Comparison of ENCODE assay signal across 22 cellular contexts in the genomic region with DNA sequence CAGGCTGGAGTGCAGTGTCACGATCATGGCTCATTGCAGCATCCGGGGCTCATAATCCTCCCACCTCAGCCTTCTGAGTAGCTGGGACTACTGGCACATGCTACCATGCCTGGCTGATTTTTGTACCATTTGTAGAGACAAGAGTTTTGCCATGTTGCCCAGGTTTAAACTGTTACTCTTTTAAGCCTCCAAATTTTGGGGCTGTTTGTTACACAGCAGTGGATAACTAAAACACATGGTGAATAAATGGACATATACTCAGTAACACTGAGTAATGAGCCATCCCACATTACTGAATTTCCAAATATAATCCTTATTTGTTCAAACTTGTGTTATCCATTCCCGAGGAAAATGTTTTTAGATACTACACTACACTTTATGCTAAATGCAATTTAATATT. TPM values are rescaled to one million over a fixed set of nuclear protein-coding genes. Genes with fewer than 3 reads are reported as not detected.
DNase-seq lines count a peak whose midpoint lies in the region; ATAC-seq, FAIRE-seq and TF ChIP-seq lines count a peak whose summit lies in the region.
"Had no signal": no experiment of that assay in that cellular context is flagged by ENCODE, and none has a peak within 500 bp of the region (broad histone marks: within the 10 kb centered on the region; RNA-seq: fewer than 3 reads in every experiment).

No MANE protein-coding gene starts in this region.

- H3K9me3 ChIP-seq in HepG2 (ENCODE audit: low read length): no peaks in the 10 kb centered on the region
- no peaks in the 10 kb centered on the region for H3K9me3 ChIP-seq in right lobe of liver
- H3K9me3 ChIP-seq in K562 (replicated peaks; ENCODE audit: control insufficient read depth, insufficient read depth, low read depth, low read length): peaks cover 5% of the 10 kb centered on the region
- H3K9me3 ChIP-seq: Caco-2 had no signal

- peaks cover 58% of the 10 kb centered on the region for H3K36me3 Mint-ChIP-seq in nephron progenitor cell (ENCODE audit: low read depth)

- H3K4me1 ChIP-seq in HepG2 (ENCODE audit: insufficient read depth, low read length): no peaks in the 10 kb centered on the region
- no peaks in the 10 kb centered on the region for H3K4me1 ChIP-seq in right lobe of liver
- H3K4me1 ChIP-seq in K562 (replicated peaks in 1 of 2; ENCODE audit: control insufficient read depth in 2 of 2, insufficient read depth in 2 of 2, low read length in 2 of 2): peaks cover 0 to 6% of the 10 kb centered on the region in 2 experiments; a peak in 1 of 5 replicates
- H3K4me1 ChIP-seq: Caco-2 had no signal

- H3K4me2 ChIP-seq in HepG2 (ENCODE audit: low read depth, low read length) (no peak overlapping the region), K562 (ENCODE audit: insufficient read depth, low read length) (no peak overlapping the region)
- H3K4me2 ChIP-seq: BLaER1, GM23338 had no signal

- peaks cover 0 to 44% of the 10 kb centered on the region in 2 experiments; a peak in 2 of 5 replicates for H3K27me3 ChIP-seq in HepG2 (ENCODE audit: control insufficient read depth in 1 of 2, insufficient read depth in 2 of 2, low read length in 2 of 2)
- H3K27me3 ChIP-seq in right lobe of liver: no peaks in the 10 kb centered on the region
- H3K27me3 ChIP-seq in K562 (ENCODE audit: control insufficient read depth in 2 of 2, insufficient read depth in 2 of 2, low read length in 2 of 2): no peaks in the 10 kb centered on the region
- H3K27me3 ChIP-seq: BLaER1 had no signal

- POLR2A ChIA-PET in HepG2 (lab: Yijun Ruan, JAX): no interaction called here
- POLR2A ChIA-PET in K562 (lab: Yijun Ruan, JAX): no interaction called here

- TF ChIP-seq RAD21 in HepG2 (CRISPR knock-in tag; IDR thresholded peaks at IDR 0.05) (no peak), K562 (CRISPR knock-in tag; conservative IDR thresholded peaks at IDR 0.05 in 1 of 2, IDR thresholded peaks at IDR 0.05 in 1 of 2) (no peak)

- DNase-seq in HepG2 (ENCODE audit: low spot score) (no peak), right lobe of liver (no peak), K562 (ENCODE audit: extremely low read depth in 1 of 4, low spot score in 3 of 4) (no peak), nephron progenitor cell (no peak), GM12892 (ENCODE audit: insufficient read length) (no peak), HCEC 1CT (no peak), EL (no peak)
- DNase-seq: Caco-2; CD4-positive, CD25-positive, alpha-beta regulatory T cell; CD8-positive, alpha-beta T cell; DMS153; DMS79; GF-D8; H9 had no signal

- TF ChIP-seq CTCF in HepG2 (CRISPR knock-in tag; IDR thresholded peaks at IDR 0.05): no peak
- TF ChIP-seq CTCF in right lobe of liver (IDR thresholded peaks at IDR 0.05): no peak
- TF ChIP-seq CTCF in K562 (IDR thresholded peaks at IDR 0.05 in 2 of 3, conservative IDR thresholded peaks at IDR 0.05 in 1 of 3; ENCODE audit: insufficient read depth in 2 of 3, low read depth in 1 of 3, low read length in 3 of 3): no peak
- no peak for TF ChIP-seq CTCF in nephron progenitor cell (IDR thresholded peaks at IDR 0.05)

- H3K27ac Mint-ChIP-seq in nephron progenitor cell: peak overlapping the region; percentile 77
- H3K27ac Mint-ChIP-seq: B cell; CD8-positive, alpha-beta T cell; GM23338; H9 had no signal

- H3K27ac ChIP-seq in HepG2 (ENCODE audit: extremely low read length, insufficient read depth, low read length) (no peak overlapping the region), right lobe of liver (no peak overlapping the region), K562 (ENCODE audit: extremely low read depth, low read depth, low read length) (no peak overlapping the region)
- H3K27ac ChIP-seq: 22Rv1, BLaER1, C4-2B had no signal

- TF ChIP-seq EP300 in HepG2 (IDR thresholded peaks at IDR 0.05; ENCODE audit: low read depth in 2 of 2, low read length in 2 of 2): no peak
- TF ChIP-seq EP300 in HepG2 (CRISPR knock-in tag; IDR thresholded peaks at IDR 0.05; ENCODE audit: borderline replicate concordance): no peak
- TF ChIP-seq EP300 in K562 (IDR thresholded peaks at IDR 0.05; ENCODE audit: low read length): no peak

- no peaks in the 10 kb centered on the region for H3K9me1 ChIP-seq in K562 (ENCODE audit: control insufficient read depth, insufficient read depth, low read length)

- BruUV-seq in HepG2 (replicated peaks; lab: Mats Ljungman, UMichigan) (no TSS peak), K562 (replicated peaks; lab: Mats Ljungman, UMichigan) (no TSS peak)

- H2AFZ ChIP-seq in HepG2 (ENCODE audit: low read length): no peak overlapping the region
- H2AFZ ChIP-seq in K562 (ENCODE audit: low read depth, low read length): no peak overlapping the region
- H2AFZ ChIP-seq: GM23338 had no signal

- no peak for TF ChIP-seq POLR2A in HepG2 (IDR thresholded peaks at IDR 0.05; ENCODE audit: insufficient read depth in 1 of 2, low read depth in 2 of 2, low read length in 2 of 2)
- TF ChIP-seq POLR2A in right lobe of liver (IDR thresholded peaks at IDR 0.05): no peak
- TF ChIP-seq POLR2A in K562 (conservative IDR thresholded peaks at IDR 0.05): no peak
- TF ChIP-seq POLR2A in GM12892 (IDR thresholded peaks at IDR 0.05; ENCODE audit: low read depth, low read length): no peak

- in situ Hi-C loops in HepG2 (cut with HindIII; ENCODE audit: extremely low pct_ligation_motif_present, low pct_unique_long_range_greater_than_20kb): no loop called here
- in situ Hi-C loops in K562 (cut with MboI): no loop called here

- H3K36me3 ChIP-seq in HepG2 (replicated peaks in 1 of 2; ENCODE audit: control insufficient read depth in 1 of 2, insufficient read depth in 2 of 2, low read length in 2 of 2) (no peaks in the 10 kb centered on the region), right lobe of liver (no peaks in the 10 kb centered on the region), K562 (ENCODE audit: control insufficient read depth, insufficient read depth, low read length) (peaks cover 47% of the 10 kb centered on the region; the same call in 2 of the 3 replicates)

- peaks cover 16% of the 10 kb centered on the region for H3K4me1 Mint-ChIP-seq in nephron progenitor cell
- H3K4me1 Mint-ChIP-seq: B cell had no signal

- H3K9me3 Mint-ChIP-seq in nephron progenitor cell: peaks cover 20% of the 10 kb centered on the region
- H3K9me3 Mint-ChIP-seq: CD8-positive, alpha-beta T cell; GM23338 had no signal

- no peak overlapping the region for H3K4me3 ChIP-seq in HepG2 (replicated peaks in 1 of 3; ENCODE audit: insufficient read depth in 1 of 3, low read depth in 2 of 3, low read length in 3 of 3)
- no peak overlapping the region for H3K4me3 ChIP-seq in right lobe of liver
- H3K4me3 ChIP-seq in K562: no peak overlapping the region
- H3K4me3 ChIP-seq: BLaER1, GM23338 had no signal

- intact Hi-C loops in HepG2 (cut with micrococcal nuclease; ENCODE audit: unreplicated experiment) (no loop called here), right lobe of liver (cut with DNase I) (no loop called here), K562 (cut with micrococcal nuclease) (no loop called here)

- CTCF ChIA-PET in HepG2 (lab: Yijun Ruan, JAX; ENCODE audit: low intra/inter-chr PET ratio, low total read pairs): no interaction called here
- CTCF ChIA-PET in K562 (lab: Yijun Ruan, JAX; ENCODE audit: low intra/inter-chr PET ratio): no interaction called here

- no peak overlapping the region for H3K9ac ChIP-seq in HepG2 (ENCODE audit: insufficient read depth, low read depth, low read length)
- H3K9ac ChIP-seq in K562 (ENCODE audit: insufficient read depth in 1 of 2, low read depth in 2 of 2, low read length in 2 of 2): no peak overlapping the region
- H3K9ac ChIP-seq: BLaER1 had no signal

- ATAC-seq in HepG2 (no peak), right lobe of liver (no peak), K562 (no peak), HG03378 (IDR thresholded peaks at IDR 0.05; ENCODE audit: unreplicated experiment) (no peak)
- ATAC-seq: CD8-positive, alpha-beta T cell; GM23338 had no signal

- WGBS in HepG2 (ENCODE audit: low lambda C conversion rate): 45% methylated on average over 3 of the region's 3 CpGs
- 90% methylated on average over 2 of the region's 3 CpGs for WGBS in right lobe of liver (ENCODE audit: insufficient coverage, low coverage, low lambda C conversion rate, missing lambda C conversion rate)
- 98% methylated on average over 3 of the region's 3 CpGs for WGBS in K562 (ENCODE audit: insufficient coverage, low coverage, missing lambda C conversion rate)

- H3K79me2 ChIP-seq in HepG2 (ENCODE audit: insufficient read depth, low read length) (no peaks in the 10 kb centered on the region), K562 (ENCODE audit: control insufficient read depth, insufficient read depth, low read length) (peaks cover 9% of the 10 kb centered on the region; the same call in 2 of the 3 replicates)

- H4K20me1 ChIP-seq in HepG2 (ENCODE audit: insufficient read depth, low read length) (no peaks in the 10 kb centered on the region), K562 (replicated peaks; ENCODE audit: control insufficient read depth, insufficient read depth, low read length) (no peaks in the 10 kb centered on the region; the same call in 1 of the 2 replicates)

- no peak overlapping the region for H3K4me3 Mint-ChIP-seq in nephron progenitor cell
- H3K4me3 Mint-ChIP-seq: B cell; CD8-positive, alpha-beta T cell; GM23338; H9 had no signal

- H3K27me3 Mint-ChIP-seq in nephron progenitor cell (ENCODE audit: low read depth, poor library complexity): peaks cover 6% of the 10 kb centered on the region
- H3K27me3 Mint-ChIP-seq: B cell; CD4-positive, CD25-positive, alpha-beta regulatory T cell had no signal

- FAIRE-seq in HepG2 (lab: Jason Lieb, UNC) (no peak), K562 (lab: Jason Lieb, UNC) (peak; percentile 6), GM12892 (lab: Jason Lieb, UNC) (no peak)
- FAIRE-seq: A204.1, GM18507 had no signal

RNA-seq across cellular contexts. Expression of gene ADCY3, which starts 9.8 kb away (rescaled TPM):
- total RNA-seq in HepG2 (2016; rRNA removed; fragmentation: Illumina TruSeq; extraction: Trizol) (0.11 TPM in 1 of 2 replicates, not detected in the other), right lobe of liver (1 to 10 TPM; 2.2 to 7.0 (median 5.6) TPM), K562 (2014; rRNA removed) (21.8 and 34.0 TPM in 2 replicates), K562 (2014; rRNA removed; fragmentation: Illumina TruSeq; extraction: Trizol) (23.8 and 26.3 TPM in 2 replicates), K562 (2015; rRNA removed; fragmentation: Illumina TruSeq; extraction: Trizol) (20.2 and 21.5 TPM in 2 replicates), K562 (2021) (51.5 and 54.8 TPM in 2 replicates)
- total RNA-seq in HepG2 (2016; cell fraction: cytosol; rRNA removed; fragmentation: Illumina TruSeq; extraction: Trizol; ENCODE audit: low read depth): not detected in 2 replicates
- total RNA-seq in HepG2 (2016; cell fraction: insoluble cytoplasmic fraction; rRNA removed; fragmentation: Illumina TruSeq; extraction: Trizol): 0.13 and 0.21 TPM in 2 replicates
- total RNA-seq in HepG2 (2016; cell fraction: membrane; rRNA removed; fragmentation: Illumina TruSeq; extraction: Trizol): 0.21 TPM in 1 of 2 replicates, not detected in the other
- total RNA-seq in HepG2 (2016; cell fraction: nucleus; rRNA removed; fragmentation: Illumina TruSeq; extraction: Trizol): not detected in 2 replicates
- polyA plus RNA-seq in HepG2 (2011; rRNA removed) (0.40 and 0.61 TPM in 2 replicates), K562 (2011; rRNA removed) (36.6 and 39.0 TPM in 2 replicates), K562 (2014; fragmentation: Illumina TruSeq; extraction: Trizol) (42.6 and 45.5 TPM in 2 replicates), K562 (2014; fragmentation: Nextera tagmentation; extraction: Ambion mirVana) (1 to 10 TPM; 1.5 to 2.6 TPM), K562 (2014; rRNA removed) (40.9 and 47.0 TPM in 2 replicates)
- 0.10 and 0.42 TPM in 2 replicates for polyA plus RNA-seq in HepG2 (2011; cell fraction: cytosol; rRNA removed)
- polyA plus RNA-seq in HepG2 (2011; cell fraction: nucleus; rRNA removed): 1.8 and 2.6 TPM in 2 replicates
- 0.12 and 0.13 TPM in 2 replicates for polyA plus RNA-seq in HepG2 (2012)
- polyA plus RNA-seq in HepG2 (2016; cell fraction: cytosol; fragmentation: Illumina TruSeq; extraction: Trizol; ENCODE audit: low read depth): not detected in 2 replicates
- polyA plus RNA-seq in HepG2 (2016; cell fraction: insoluble cytoplasmic fraction; fragmentation: Illumina TruSeq; extraction: Trizol; ENCODE audit: low read depth): not detected in 2 replicates
- 0.36 TPM in 1 of 2 replicates, not detected in the other for polyA plus RNA-seq in HepG2 (2016; cell fraction: membrane; fragmentation: Illumina TruSeq; extraction: Trizol; ENCODE audit: low read depth)
- polyA plus RNA-seq in HepG2 (2016; cell fraction: nucleus; fragmentation: Illumina TruSeq; extraction: Trizol; ENCODE audit: insufficient read depth, low read depth): not detected in 2 replicates
- 1.3 and 222 TPM in 2 replicates for polyA minus RNA-seq in HepG2 (2011; rRNA and poly(A)+ RNA removed; ENCODE audit: low replicate concordance)
- polyA minus RNA-seq in HepG2 (2011; cell fraction: cytosol; rRNA and poly(A)+ RNA removed): 1.1 and 1.8 TPM in 2 replicates
- 0.77 and 1.2 TPM in 2 replicates for polyA minus RNA-seq in HepG2 (2011; cell fraction: nucleus; rRNA and poly(A)+ RNA removed)
- 110 and 220 TPM in 2 replicates for total RNA-seq in K562 (2011; cell fraction: chromatin; rRNA removed; ENCODE audit: low replicate concordance)
- total RNA-seq in K562 (2011; cell fraction: nucleolus; rRNA removed): 147 and 161 TPM in 2 replicates
- total RNA-seq in K562 (2011; cell fraction: nucleoplasm; rRNA removed): 106 and 109 TPM in 2 replicates
- polyA plus RNA-seq in K562 (2011; cell fraction: cytosol; rRNA removed): 34.9 and 56.0 TPM in 2 replicates
- polyA plus RNA-seq in K562 (2011; cell fraction: nucleus; rRNA removed): 171 and 243 TPM in 2 replicates
- 27.9 and 41.6 TPM in 2 replicates for polyA plus RNA-seq in K562 (2012)
- polyA minus RNA-seq in K562 (2011; rRNA and poly(A)+ RNA removed): 47.4 and 65.5 TPM in 2 replicates
- 22.6 and 27.7 TPM in 2 replicates for polyA minus RNA-seq in K562 (2011; cell fraction: cytosol; rRNA and poly(A)+ RNA removed)
- 45.9 and 47.4 TPM in 2 replicates for polyA minus RNA-seq in K562 (2011; cell fraction: nucleus; rRNA and poly(A)+ RNA removed)
- 82.3 TPM for polyA plus RNA-seq in GM12892 (2012; ENCODE audit: missing spikeins)
